Comparison of ENCODE assay signal across 8 cellular contexts in genomic region chr3:125141596-125142417, GRCh38.
DNase-seq lines count a peak whose midpoint lies in the region; ATAC-seq and TF ChIP-seq lines count a peak whose summit lies in the region.

No MANE protein-coding gene starts in this region.

- H3K4me3 ChIP-seq in GM12865 (ENCODE audit: low read depth, low read length) (peak overlapping the region; percentile 71), H7 (ENCODE audit: insufficient read depth, low read depth, low read length) (peak overlapping the region; percentile 49), heart left ventricle (peak overlapping the region in 11 of 12 donors; percentile 22 to 58 (median 46)), retinal pigment epithelial cell (ENCODE audit: low read length) (peak overlapping the region; percentile 29)

- H3K9me3 ChIP-seq in heart left ventricle = no peaks in the 10 kb centered on the region

- intact Hi-C loops in heart left ventricle (cut with DNase I) = loop anchor here (1.0 to 10.0 kb wide), 10 partner anchors 77 to 147 kb away; partner anchors contain the start of gene HEG1 (in 3 of the 10)

- peak in 1 of 2 donors; percentile 13 for TF ChIP-seq POLR2A in heart left ventricle (IDR thresholded peaks at IDR 0.05)

- H3K4me1 ChIP-seq in heart left ventricle = peaks cover 10 to 74% (median 57%) of the 10 kb centered on the region in 12 donors

- H3K36me3 ChIP-seq in H7 (replicated peaks; ENCODE audit: control insufficient read depth, insufficient read depth, low read length) (no peaks in the 10 kb centered on the region), heart left ventricle (no peaks in the 10 kb centered on the region)

- ATAC-seq in heart left ventricle = peak; percentile 47 to 88 (median 76)

- DNase-seq in GM12865 (ENCODE audit: low read depth) (peak; percentile 96), H7 (peak; percentile 89), NCI-H524 (lab: John Stamatoyannopoulos, UW) (peak; percentile 30 to 73), heart left ventricle (peak; percentile 84 to 89 (median 86)), retinal pigment epithelial cell (ENCODE audit: low read depth) (no peak), NCI-H146 treated with DMSO at 0.1 percent for 48 hours (lab: John Stamatoyannopoulos, UW; ENCODE audit: unreplicated experiment) (no peak), GOT3 (lab: John Stamatoyannopoulos, UW) (no peak)
- DNase-seq in activated effector memory CD4-positive, alpha-beta T cell treated with Interleukin-2 at 50 U/mL for 16 hours = peak; percentile 69

- H3K27me3 ChIP-seq in H7 (ENCODE audit: control insufficient read depth, insufficient read depth, low read length) (peaks cover 5% of the 10 kb centered on the region), heart left ventricle (no peaks in the 10 kb centered on the region)

- 2 to 5% (median 5%) methylated on average over 34 to 61 of the region's 61 CpGs for WGBS in heart left ventricle, 4 donors

- H3K27ac ChIP-seq in heart left ventricle = peak overlapping the region; percentile 66 to 96 (median 79)

- TF ChIP-seq CTCF in GM12865 (IDR thresholded peaks at IDR 0.05; ENCODE audit: insufficient read depth, low read depth, low read length, missing control alignments) = peak; percentile 52
- peak; percentile 27 to 71 (median 46) for TF ChIP-seq CTCF in heart left ventricle (IDR thresholded peaks at IDR 0.05)
- TF ChIP-seq CTCF in retinal pigment epithelial cell (conservative IDR thresholded peaks at IDR 0.05; ENCODE audit: low read depth, low read length) = peak; percentile 43

Comparison
In these comparisons a context has a peak if more than half of its experiments do, and no peak if none do; other contexts are left out.
1. DNase-seq: peak in GM12865 (single experiment), H7 (single experiment), NCI-H524 (2 of 2), activated effector memory CD4-positive, alpha-beta T cell treated with Interleukin-2 at 50 U/mL for 16 hours (single experiment) and heart left ventricle (5 of 5); none in retinal pigment epithelial cell (single experiment), NCI-H146 treated with DMSO at 0.1 percent for 48 hours (single experiment) and GOT3 (single experiment).
2. Peak in every context shown above with its lines, with median percentiles within 50 percentile points of each other: H3K4me3 ChIP-seq and CTCF ChIP-seq.